ENCODE assay signal across 1 cellular context in the genomic region with DNA sequence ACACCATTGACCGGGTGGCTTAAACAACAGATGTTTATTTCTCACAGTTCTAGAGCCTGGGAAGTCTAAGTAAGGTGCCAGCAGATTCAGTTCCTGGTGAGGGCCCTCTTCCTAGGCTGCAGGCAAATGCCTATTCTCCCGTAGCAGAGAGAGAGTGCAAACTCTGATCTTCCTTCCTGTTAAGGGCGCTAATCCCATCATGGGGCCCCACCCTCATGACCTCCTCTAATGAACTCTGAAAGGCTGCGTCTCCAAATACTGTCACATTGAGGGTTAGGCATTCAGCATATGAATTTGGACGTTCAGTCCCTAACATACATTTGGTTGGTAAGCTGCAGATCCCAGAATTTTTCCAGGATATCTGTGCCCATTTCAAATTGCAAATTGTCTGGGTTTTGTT.
TF ChIP-seq lines count a peak whose summit lies in the region.

No MANE protein-coding gene starts in this region.

TF ChIP-seq in HepG2, 621 proteins besides CTCF, POLR2A, EP300 and RAD21 (continued from another document):
- TF ChIP-seq DRAP1 (CRISPR knock-in tag; IDR thresholded peaks at IDR 0.05): no peak
